Comparison of ENCODE assay signal across 20 cellular contexts in the genomic region with DNA sequence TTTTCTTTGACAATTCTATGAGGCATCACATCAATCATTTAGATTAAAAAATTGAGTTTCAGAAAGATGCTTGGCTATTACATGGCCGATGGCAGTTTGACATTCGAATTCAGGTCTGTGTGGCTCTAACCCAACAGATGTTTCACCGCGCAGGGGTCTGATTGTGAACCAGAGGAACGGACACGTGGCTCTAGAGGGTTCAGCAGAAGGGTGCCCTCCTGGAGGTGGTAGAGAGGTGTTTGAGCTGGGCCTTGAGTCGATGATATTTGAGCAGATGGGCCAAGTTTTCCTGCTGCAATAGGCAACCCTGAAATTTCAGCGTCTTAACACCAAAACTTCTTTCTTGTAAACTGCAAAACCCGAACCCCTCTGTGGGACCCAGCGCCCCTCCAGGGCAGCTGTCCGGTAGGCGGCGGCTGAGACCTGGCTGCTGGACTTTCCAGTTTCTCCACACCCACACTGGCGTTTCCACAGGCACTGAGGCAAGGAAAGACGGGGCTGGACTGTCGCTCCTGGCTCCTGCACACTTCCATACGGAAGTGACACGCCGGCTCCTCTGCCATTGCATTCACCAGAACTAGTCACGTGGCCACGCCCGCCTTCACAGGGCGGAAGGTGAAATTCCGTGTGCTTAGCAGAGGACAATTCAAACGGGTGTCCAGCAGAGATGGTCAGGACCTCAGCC. TPM values are rescaled to one million over a fixed set of nuclear protein-coding genes. Genes with fewer than 3 reads are reported as not detected.
DNase-seq lines count a peak whose midpoint lies in the region; ATAC-seq and TF ChIP-seq lines count a peak whose summit lies in the region.
"Had no signal": no experiment of that assay in that cellular context is flagged by ENCODE, and none has a peak within 500 bp of the region (broad histone marks: within the 10 kb centered on the region; RNA-seq: fewer than 3 reads in every experiment).

No MANE protein-coding gene starts in this region.

- TF ChIP-seq CTCF in Caco-2 (IDR thresholded peaks at IDR 0.05; ENCODE audit: insufficient read depth in 1 of 2, low read depth in 1 of 2, low read length in 1 of 2, severe bottlenecking in 1 of 2, unreplicated experiment in 1 of 2) (peak; percentile 44 to 74), RWPE1 (conservative IDR thresholded peaks at IDR 0.05; ENCODE audit: low read depth) (no peak), lower lobe of right lung (IDR thresholded peaks at IDR 0.05) (no peak), ascending aorta (IDR thresholded peaks at IDR 0.05) (no peak)

- CTCF ChIA-PET in Caco-2 (lab: Charles Lee) = interaction anchor here (0.8 kb wide), 1 partner anchor 10 kb away, joined by 3 read pairs; no protein-coding TSS in a partner anchor
- CTCF ChIA-PET in RWPE1 (lab: Yijun Ruan, JAX) = interaction anchor here (0.5 to 0.7 kb wide), 2 partner anchors 55 to 540 kb away, joined by 3 to 7 read pairs; no protein-coding TSS in a partner anchor

- 0 out of 2 replicates have a peak, but pooled peaks cover 2% of the 10 kb centered on the region for H3K36me3 ChIP-seq in Caco-2 (ENCODE audit: control insufficient read depth, insufficient read depth, low read length)
- H3K36me3 ChIP-seq in lower lobe of right lung = no peaks in the 10 kb centered on the region
- no peaks in the 10 kb centered on the region for H3K36me3 ChIP-seq in ascending aorta
- H3K36me3 ChIP-seq: left lung, Peyer's patch had no signal

- no peak overlapping the region for H3K27ac ChIP-seq in RWPE1
- no peak overlapping the region for H3K27ac ChIP-seq in lower lobe of right lung
- no peak overlapping the region for H3K27ac ChIP-seq in ascending aorta
- H3K27ac ChIP-seq: A549, GM23248, left lung, Peyer's patch had no signal

- POLR2A ChIA-PET in Caco-2 (lab: Charles Lee) (interaction anchor here (0.6 to 1.7 kb wide), 4 partner anchors 9 to 1505 kb away, joined by 3 to 11 read pairs (median 4); no protein-coding TSS in a partner anchor), RWPE1 (lab: Yijun Ruan, JAX; ENCODE audit: low non-redundant PET) (no interaction called here)

- H3K9me3 Mint-ChIP-seq in Caco-2 (ENCODE audit: unreplicated experiment) = no peaks in the 10 kb centered on the region
- H3K9me3 Mint-ChIP-seq: nephron progenitor cell, type B pancreatic cell had no signal

- BruUV-seq in Caco-2 (replicated peaks; lab: Mats Ljungman, UMichigan) = no TSS peak

- H3K36me3 Mint-ChIP-seq in Caco-2 (ENCODE audit: insufficient read depth, unreplicated experiment) = peaks cover 8% of the 10 kb centered on the region
- H3K36me3 Mint-ChIP-seq: type B pancreatic cell had no signal

- intact Hi-C loops in Caco-2 (cut with micrococcal nuclease; ENCODE audit: unreplicated experiment) (loop anchor here (1.0 to 5.0 kb wide), 3 partner anchors 9 to 68 kb away; no protein-coding TSS in a partner anchor), lower lobe of right lung (cut with DNase I) (no loop called here), ascending aorta (cut with DNase I) (no loop called here)

- H3K4me3 Mint-ChIP-seq in Caco-2 (ENCODE audit: unreplicated experiment) = peak overlapping the region; percentile 85
- H3K4me3 Mint-ChIP-seq: brain, nephron progenitor cell, type B pancreatic cell had no signal

- H3K27me3 ChIP-seq in Caco-2 (replicated peaks; ENCODE audit: control insufficient read depth, insufficient read depth, low read length) (no peaks in the 10 kb centered on the region), lower lobe of right lung (ENCODE audit: low read depth) (no peaks in the 10 kb centered on the region), ascending aorta (no peaks in the 10 kb centered on the region)
- H3K27me3 ChIP-seq: Peyer's patch had no signal

- DNase-seq in NOMO-1 treated with DMSO at 0.1 percent for 48 hours (lab: John Stamatoyannopoulos, UW; ENCODE audit: unreplicated experiment) (peak; percentile 9), NOMO-1 treated with dmso at 0.1 percent for 144 hours (lab: John Stamatoyannopoulos, UW; ENCODE audit: unreplicated experiment) (no peak), Caco-2 (peak; percentile 92 to 95), RWPE1 (ENCODE audit: low spot score) (peak; percentile 24), lower lobe of right lung (no peak), midbrain (lab: John Stamatoyannopoulos, UW) (no peak), ascending aorta (ENCODE audit: low spot score in 2 of 2) (no peak)
- no peak for DNase-seq in stimulated activated CD4-positive, alpha-beta T cell treated with anti-CD3 and anti-CD28 coated beads, Interleukin-1b, Interleukin-23, amount 100 ng/mL, for 48 hours
- DNase-seq: activated gamma-delta T cell; DMS 273 treated with DMSO at 0.1 percent for 48 hours; GM23248; Karpas-422; NCI-H1694; nephron progenitor cell; Peyer's patch; stimulated activated CD8-positive, alpha-beta memory T cell treated with anti-CD3 and anti-CD28 coated beads, Interleukin-4, amount 100 ng/mL, for 48 hours had no signal

- peak overlapping the region; percentile 69 for H3K4me3 ChIP-seq in Caco-2 (ENCODE audit: low read depth, low read length)
- H3K4me3 ChIP-seq in lower lobe of right lung = peak overlapping the region; percentile 10
- no peak overlapping the region for H3K4me3 ChIP-seq in ascending aorta
- H3K4me3 ChIP-seq: A549, GM23248, left lung had no signal

- H3K9me3 ChIP-seq in Caco-2 = no peaks in the 10 kb centered on the region
- H3K9me3 ChIP-seq in lower lobe of right lung = no peaks in the 10 kb centered on the region
- H3K9me3 ChIP-seq in ascending aorta = no peaks in the 10 kb centered on the region
- H3K9me3 ChIP-seq: A549, left lung, Peyer's patch had no signal

- H3K27ac Mint-ChIP-seq in Caco-2 (ENCODE audit: unreplicated experiment) = peak overlapping the region; percentile 88
- H3K27ac Mint-ChIP-seq: nephron progenitor cell, type B pancreatic cell had no signal

- H3K27me3 Mint-ChIP-seq in Caco-2 (ENCODE audit: insufficient read depth, unreplicated experiment) = no peaks in the 10 kb centered on the region
- H3K27me3 Mint-ChIP-seq: type B pancreatic cell had no signal

- peaks cover 4% of the 10 kb centered on the region; the same call in 1 of the 2 replicates for H3K4me1 ChIP-seq in Caco-2
- no peaks in the 10 kb centered on the region for H3K4me1 ChIP-seq in lower lobe of right lung
- no peaks in the 10 kb centered on the region for H3K4me1 ChIP-seq in ascending aorta
- H3K4me1 ChIP-seq: A549, left lung, Peyer's patch had no signal

- ATAC-seq in lower lobe of right lung = peak in 1 of 2 donors; percentile 54
- ATAC-seq: A549, left lung had no signal

- peaks cover 17% of the 10 kb centered on the region for H3K4me1 Mint-ChIP-seq in Caco-2 (ENCODE audit: low read depth, unreplicated experiment)

RNA-seq across cellular contexts. Expression of gene AFDN, which starts 11.3 kb away (rescaled TPM):
- total RNA-seq in Caco-2 (2022) = 177 TPM in 2 replicates
- total RNA-seq in lower lobe of right lung = 167 TPM
- total RNA-seq in ascending aorta = 102 TPM

Comparison
In these comparisons a context has a peak if more than half of its experiments do, and no peak if none do; other contexts are left out.
1. DNase-seq: peak in NOMO-1 treated with DMSO at 0.1 percent for 48 hours (single experiment), Caco-2 (2 of 2) and RWPE1 (single experiment); none in NOMO-1 treated with dmso at 0.1 percent for 144 hours (single experiment), lower lobe of right lung (single experiment), midbrain (single experiment), stimulated activated CD4-positive, alpha-beta T cell treated with anti-CD3 and anti-CD28 coated beads, Interleukin-1b, Interleukin-23, amount 100 ng/mL, for 48 hours (single experiment) and ascending aorta (0 of 2).
2. H3K4me3 ChIP-seq: peak in Caco-2 (single experiment) and lower lobe of right lung (single experiment); none in ascending aorta (0 of 2).
3. CTCF ChIP-seq: peak in Caco-2 (2 of 2); none in RWPE1 (single experiment), lower lobe of right lung (single experiment) and ascending aorta (0 of 3).